ENCODE assay signal across 8 cellular contexts in the genomic region with DNA sequence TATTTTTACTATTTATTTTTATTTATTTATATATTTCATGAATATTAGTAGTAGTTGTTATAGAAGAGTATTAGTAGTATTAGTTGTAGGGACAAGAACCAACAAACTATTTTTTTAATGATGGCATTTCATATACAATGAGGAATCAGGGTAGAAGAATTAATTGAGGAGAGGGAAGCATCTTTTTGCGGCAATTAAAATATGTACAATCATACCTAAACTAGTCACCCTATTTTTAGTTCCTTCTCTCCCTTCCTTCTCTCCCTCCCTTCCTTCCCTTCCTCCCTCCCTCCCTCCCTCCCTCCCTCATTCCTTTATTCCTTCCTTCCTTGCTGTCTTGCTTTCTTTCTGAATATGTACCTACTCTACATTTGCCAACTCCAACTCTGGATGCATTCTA.
"Had no signal": no experiment of that assay in that cellular context is flagged by ENCODE, and none has a peak within 500 bp of the region (broad histone marks: within the 10 kb centered on the region; RNA-seq: fewer than 3 reads in every experiment).

No MANE protein-coding gene starts in this region.

- ATAC-seq: GM12878 had no signal

- DNase-seq: GDM1, GF-D8 had no signal

- H3K4me3 ChIP-seq: GM12878 had no signal

- FAIRE-seq: G401.6, GM12878, GM12891, GM12892, GM18507, GM19239 had no signal
